Comparison of ENCODE assay signal across 1 cellular context in the genomic region with DNA sequence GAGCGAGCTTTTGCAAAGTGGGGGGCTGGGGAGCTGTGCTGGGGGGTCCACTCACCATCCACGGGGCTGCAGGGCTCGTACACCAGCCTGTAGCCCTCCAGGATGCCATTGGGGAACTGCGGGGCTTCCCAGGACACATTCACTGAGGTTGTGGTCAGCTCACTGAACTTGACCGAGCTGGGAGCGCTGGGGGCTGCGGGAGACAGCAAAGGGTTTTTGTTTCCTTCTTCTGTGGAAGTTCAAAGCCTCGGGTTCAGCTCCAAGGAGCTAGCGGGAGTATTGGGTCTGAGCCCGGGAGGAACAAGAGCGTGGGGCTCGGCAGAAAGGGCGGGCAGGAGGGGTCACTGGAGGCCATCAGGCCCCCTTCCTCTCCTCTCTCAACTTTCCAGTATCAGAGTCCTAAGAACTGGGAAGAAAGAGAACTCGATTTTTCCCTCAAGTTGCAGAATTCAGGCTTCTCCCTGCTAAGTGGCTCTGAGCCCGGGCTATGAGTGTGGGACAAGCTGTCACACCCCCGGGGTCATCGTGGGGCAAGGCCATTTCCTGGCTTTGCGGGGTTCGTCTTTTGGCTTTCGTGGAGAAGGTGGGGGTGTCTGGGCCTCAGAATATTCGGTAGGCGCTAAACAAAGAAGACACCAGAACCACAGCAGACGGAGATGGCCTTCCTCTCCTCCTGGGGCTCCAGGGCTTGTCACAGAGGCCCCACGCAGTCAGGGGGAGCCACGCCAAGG.
TF ChIP-seq lines count a peak whose summit lies in the region.

No MANE protein-coding gene starts in this region.

TF ChIP-seq in WTC11, 78 proteins besides CTCF, POLR2A, EP300 and RAD21 (continued from another document):
- TF ChIP-seq, protein P1, sequence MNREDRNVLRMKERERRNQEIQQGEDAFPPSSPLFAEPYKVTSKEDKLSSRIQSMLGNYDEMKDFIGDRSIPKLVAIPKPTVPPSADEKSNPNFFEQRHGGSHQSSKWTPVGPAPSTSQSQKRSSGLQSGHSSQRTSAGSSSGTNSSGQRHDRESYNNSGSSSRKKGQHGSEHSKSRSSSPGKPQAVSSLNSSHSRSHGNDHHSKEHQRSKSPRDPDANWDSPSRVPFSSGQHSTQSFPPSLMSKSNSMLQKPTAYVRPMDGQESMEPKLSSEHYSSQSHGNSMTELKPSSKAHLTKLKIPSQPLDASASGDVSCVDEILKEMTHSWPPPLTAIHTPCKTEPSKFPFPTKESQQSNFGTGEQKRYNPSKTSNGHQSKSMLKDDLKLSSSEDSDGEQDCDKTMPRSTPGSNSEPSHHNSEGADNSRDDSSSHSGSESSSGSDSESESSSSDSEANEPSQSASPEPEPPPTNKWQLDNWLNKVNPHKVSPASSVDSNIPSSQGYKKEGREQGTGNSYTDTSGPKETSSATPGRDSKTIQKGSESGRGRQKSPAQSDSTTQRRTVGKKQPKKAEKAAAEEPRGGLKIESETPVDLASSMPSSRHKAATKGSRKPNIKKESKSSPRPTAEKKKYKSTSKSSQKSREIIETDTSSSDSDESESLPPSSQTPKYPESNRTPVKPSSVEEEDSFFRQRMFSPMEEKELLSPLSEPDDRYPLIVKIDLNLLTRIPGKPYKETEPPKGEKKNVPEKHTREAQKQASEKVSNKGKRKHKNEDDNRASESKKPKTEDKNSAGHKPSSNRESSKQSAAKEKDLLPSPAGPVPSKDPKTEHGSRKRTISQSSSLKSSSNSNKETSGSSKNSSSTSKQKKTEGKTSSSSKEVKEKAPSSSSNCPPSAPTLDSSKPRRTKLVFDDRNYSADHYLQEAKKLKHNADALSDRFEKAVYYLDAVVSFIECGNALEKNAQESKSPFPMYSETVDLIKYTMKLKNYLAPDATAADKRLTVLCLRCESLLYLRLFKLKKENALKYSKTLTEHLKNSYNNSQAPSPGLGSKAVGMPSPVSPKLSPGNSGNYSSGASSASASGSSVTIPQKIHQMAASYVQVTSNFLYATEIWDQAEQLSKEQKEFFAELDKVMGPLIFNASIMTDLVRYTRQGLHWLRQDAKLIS (CRISPR knock-in tag; IDR thresholded peaks at IDR 0.05; ENCODE audit: borderline replicate concordance): no peak
- TF ChIP-seq EMX1 (CRISPR knock-in tag; IDR thresholded peaks at IDR 0.05): no peak
- TF ChIP-seq, protein P2, sequence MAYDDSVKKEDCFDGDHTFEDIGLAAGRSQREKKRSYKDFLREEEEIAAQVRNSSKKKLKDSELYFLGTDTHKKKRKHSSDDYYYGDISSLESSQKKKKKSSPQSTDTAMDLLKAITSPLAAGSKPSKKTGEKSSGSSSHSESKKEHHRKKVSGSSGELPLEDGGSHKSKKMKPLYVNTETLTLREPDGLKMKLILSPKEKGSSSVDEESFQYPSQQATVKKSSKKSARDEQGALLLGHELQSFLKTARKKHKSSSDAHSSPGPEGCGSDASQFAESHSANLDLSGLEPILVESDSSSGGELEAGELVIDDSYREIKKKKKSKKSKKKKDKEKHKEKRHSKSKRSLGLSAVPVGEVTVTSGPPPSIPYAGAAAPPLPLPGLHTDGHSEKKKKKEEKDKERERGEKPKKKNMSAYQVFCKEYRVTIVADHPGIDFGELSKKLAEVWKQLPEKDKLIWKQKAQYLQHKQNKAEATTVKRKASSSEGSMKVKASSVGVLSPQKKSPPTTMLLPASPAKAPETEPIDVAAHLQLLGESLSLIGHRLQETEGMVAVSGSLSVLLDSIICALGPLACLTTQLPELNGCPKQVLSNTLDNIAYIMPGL (CRISPR knock-in tag; IDR thresholded peaks at IDR 0.05): no peak
- no peak for TF ChIP-seq GABPB1 (CRISPR knock-in tag; IDR thresholded peaks at IDR 0.05)
